ENCODE assay signal across 9 cellular contexts in genomic region chr1:75203415-75204277, GRCh38.
DNase-seq lines count a peak whose midpoint lies in the region; ATAC-seq and TF ChIP-seq lines count a peak whose summit lies in the region.
"Had no signal": no experiment of that assay in that cellular context is flagged by ENCODE, and none has a peak within 500 bp of the region (broad histone marks: within the 10 kb centered on the region; RNA-seq: fewer than 3 reads in every experiment).

No MANE protein-coding gene starts in this region.

- CTCF ChIA-PET in Calu3 (lab: Charles Lee) = interaction anchor here (1.2 to 1.8 kb wide), 2 partner anchors 432 kb away, joined by 3 to 11 read pairs; no protein-coding TSS in a partner anchor
- CTCF ChIA-PET in MCF 10A (lab: Yijun Ruan, JAX) = interaction anchor here (0.6 to 4.5 kb wide), 47 partner anchors 9 to 709 kb away, joined by 3 to 56 read pairs (median 4); partner anchors contain the start of genes CRYZ and TYW3

- H3K27ac Mint-ChIP-seq in Calu3 (ENCODE audit: unreplicated experiment) = no peak overlapping the region
- H3K27ac Mint-ChIP-seq in MCF 10A (ENCODE audit: low read depth, unreplicated experiment) = no peak overlapping the region
- H3K27ac Mint-ChIP-seq: activated B cell treated with CpG ODN at 0.5 μM for 24 hours had no signal

- H3K4me3 ChIP-seq in left lung (no peak overlapping the region), prostate gland (no peak overlapping the region)

- intact Hi-C loops in Calu3 (cut with micrococcal nuclease; ENCODE audit: unreplicated experiment) (loop anchor here (1.0 to 10.0 kb wide), 3 partner anchors 150 to 431 kb away; no protein-coding TSS in a partner anchor), MCF 10A (cut with micrococcal nuclease) (loop anchor here (1.0 kb wide), 2 partner anchors 150 to 431 kb away; no protein-coding TSS in a partner anchor), left lung (cut with DNase I) (loop anchor here in 1 of 2 donors (5.0 kb wide), 1 partner anchor 431 kb away; no protein-coding TSS in a partner anchor), prostate gland (cut with DNase I) (no loop called here)

- H3K9me3 ChIP-seq in left lung = no peaks in the 10 kb centered on the region
- no peaks in the 10 kb centered on the region for H3K9me3 ChIP-seq in prostate gland

- H3K4me1 ChIP-seq in left lung = no peaks in the 10 kb centered on the region
- H3K4me1 ChIP-seq in prostate gland (replicated peaks) = no peaks in the 10 kb centered on the region

- DNase-seq in Calu3 = peak; percentile 6
- peak; percentile 45 for DNase-seq in NCI-H345 (lab: John Stamatoyannopoulos, UW)
- peak; percentile 52 for DNase-seq in MCF 10A (ENCODE audit: unreplicated experiment)
- DNase-seq in left lung = no peak
- DNase-seq in prostate gland (ENCODE audit: low spot score) = no peak
- DNase-seq in activated CD8-positive, alpha-beta memory T cell treated with anti-CD3 and anti-CD28 coated beads, Interleukin-2, amount 50 U/mL, for 48 hours = no peak
- DNase-seq: activated B cell treated with CpG ODN at 0.5 μM for 24 hours had no signal

- peak; percentile 70 for ATAC-seq in GM19023 (IDR thresholded peaks at IDR 0.05; ENCODE audit: unreplicated experiment)
- peak; percentile 80 for ATAC-seq in HG03103 (IDR thresholded peaks at IDR 0.05; ENCODE audit: low read depth, unreplicated experiment)
- ATAC-seq in left lung = peak; percentile 87

- POLR2A ChIA-PET in MCF 10A (lab: Yijun Ruan, JAX) = interaction anchor here (1.0 to 1.2 kb wide), 2 partner anchors 436 to 442 kb away, joined by 3 read pairs; no protein-coding TSS in a partner anchor

- H3K36me3 Mint-ChIP-seq in Calu3 (ENCODE audit: insufficient read depth, unreplicated experiment) = no peaks in the 10 kb centered on the region
- no peaks in the 10 kb centered on the region for H3K36me3 Mint-ChIP-seq in MCF 10A (ENCODE audit: insufficient read depth, unreplicated experiment)

- WGBS in prostate gland = 30% methylated on average over 8 of the region's 8 CpGs

- H3K9me3 Mint-ChIP-seq in Calu3 (ENCODE audit: low read depth, unreplicated experiment) (no peaks in the 10 kb centered on the region), MCF 10A (ENCODE audit: unreplicated experiment) (no peaks in the 10 kb centered on the region)
- H3K9me3 Mint-ChIP-seq: activated B cell treated with CpG ODN at 0.5 μM for 24 hours had no signal

- TF ChIP-seq CTCF in Calu3 (IDR thresholded peaks at IDR 0.05; ENCODE audit: unreplicated experiment) (peak; percentile 67), MCF 10A (IDR thresholded peaks at IDR 0.05; ENCODE audit: unreplicated experiment) (peak; percentile 79), left lung (IDR thresholded peaks at IDR 0.05) (peak; percentile 28 to 76), prostate gland (IDR thresholded peaks at IDR 0.05) (peak in 2 of 4 experiments; percentile 41 to 42)

- no peaks in the 10 kb centered on the region for H3K36me3 ChIP-seq in left lung
- H3K36me3 ChIP-seq in prostate gland = no peaks in the 10 kb centered on the region

- H3K27ac ChIP-seq in left lung = no peak overlapping the region
- H3K27ac ChIP-seq in prostate gland = no peak overlapping the region

- H3K4me1 Mint-ChIP-seq in Calu3 (ENCODE audit: low read depth, unreplicated experiment) = no peaks in the 10 kb centered on the region
- H3K4me1 Mint-ChIP-seq in MCF 10A (ENCODE audit: insufficient read depth, unreplicated experiment) = peaks cover 3% of the 10 kb centered on the region
- H3K4me1 Mint-ChIP-seq: activated B cell treated with CpG ODN at 0.5 μM for 24 hours had no signal

- H3K27me3 Mint-ChIP-seq in Calu3 (ENCODE audit: unreplicated experiment) (no peaks in the 10 kb centered on the region), MCF 10A (ENCODE audit: insufficient read depth, unreplicated experiment) (peaks cover 7% of the 10 kb centered on the region)

- BruUV-seq in Calu3 (replicated peaks; lab: Mats Ljungman, UMichigan) = no TSS peak
- BruUV-seq in MCF 10A (replicated peaks; lab: Mats Ljungman, UMichigan) = no TSS peak

- H3K4me3 Mint-ChIP-seq in Calu3 (ENCODE audit: low read depth, unreplicated experiment) (no peak overlapping the region), MCF 10A (ENCODE audit: unreplicated experiment) (no peak overlapping the region)
- H3K4me3 Mint-ChIP-seq: activated B cell treated with CpG ODN at 0.5 μM for 24 hours had no signal

- H3K27me3 ChIP-seq in left lung (no peaks in the 10 kb centered on the region), prostate gland (replicated peaks; ENCODE audit: insufficient read depth) (no peaks in the 10 kb centered on the region)

- no peak for TF ChIP-seq POLR2A in prostate gland (IDR thresholded peaks at IDR 0.05)

Comparison
In these comparisons a context has a peak if more than half of its experiments do, and no peak if none do; other contexts are left out.
1. DNase-seq: peak in Calu3 (single experiment), NCI-H345 (single experiment) and MCF 10A (single experiment); none in left lung (0 of 2), prostate gland (single experiment) and activated CD8-positive, alpha-beta memory T cell treated with anti-CD3 and anti-CD28 coated beads, Interleukin-2, amount 50 U/mL, for 48 hours (single experiment).
2. Peak in every context shown above with its lines, with median percentiles within 50 percentile points of each other: ATAC-seq.